11 cellular contexts compared by ENCODE assay signal in genomic region chr6:13425971-13426931, GRCh38.
DNase-seq lines count a peak whose midpoint lies in the region; ATAC-seq and TF ChIP-seq lines count a peak whose summit lies in the region.
"Had no signal": no experiment of that assay in that cellular context is flagged by ENCODE, and none has a peak within 500 bp of the region (broad histone marks: within the 10 kb centered on the region; RNA-seq: fewer than 3 reads in every experiment).

No MANE protein-coding gene starts in this region.

- H3K27ac ChIP-seq in BLaER1, result peak overlapping the region; percentile 8; the same call in 1 of the 2 replicates
- no peak overlapping the region for H3K27ac ChIP-seq in IMR-90 (ENCODE audit: insufficient read depth, low read length)
- H3K27ac ChIP-seq in dorsolateral prefrontal cortex, result peak overlapping the region in 54 of 59 donors; percentile 0 to 82 (median 61)
- H3K27ac ChIP-seq: colonic mucosa had no signal

- H3K9ac ChIP-seq in BLaER1, result no peak overlapping the region
- no peak overlapping the region for H3K9ac ChIP-seq in IMR-90 (ENCODE audit: low read depth, low read length)

- peak overlapping the region; percentile 84 to 93 for H3K27ac Mint-ChIP-seq in natural killer cell treated with Interleukin-12 subunit alpha and Interleukin-12 subunit beta and Interleukin-15 and Interleukin-18, amount 100 ng/mL, for 72 hours

- no peak overlapping the region for H3K56ac ChIP-seq in IMR-90 (ENCODE audit: extremely low read depth, insufficient read depth, low read length)

- TF ChIP-seq RAD21 in IMR-90 (IDR thresholded peaks at IDR 0.05; ENCODE audit: low read length), result no peak

- TF ChIP-seq CTCF in IMR-90 (conservative IDR thresholded peaks at IDR 0.05; ENCODE audit: low read depth, low read length) (no peak), dorsolateral prefrontal cortex (IDR thresholded peaks at IDR 0.05 in 54 of 56, conservative IDR thresholded peaks at IDR 0.05 in 2 of 56; ENCODE audit: low read depth in 1 of 56, partially characterized antibody in 56 of 56) (no peak)

- intact Hi-C loops in IMR-90 (cut with micrococcal nuclease), result no loop called here
- intact Hi-C loops in dorsolateral prefrontal cortex (cut with DNase I), result no loop called here

- peak overlapping the region; percentile 71 for H3K4me3 Mint-ChIP-seq in natural killer cell treated with Interleukin-12 subunit alpha and Interleukin-12 subunit beta and Interleukin-15 and Interleukin-18, amount 100 ng/mL, for 72 hours

- DNase-seq in IMR-90, result peak; percentile 77
- peak in 5 of 10 donors; percentile 45 to 78 (median 58) for DNase-seq in dorsolateral prefrontal cortex
- DNase-seq in natural killer cell treated with Interleukin-12 subunit alpha and Interleukin-12 subunit beta and Interleukin-15 and Interleukin-18, amount 100 ng/mL, for 72 hours (ENCODE audit: low spot score), result no peak
- no peak for DNase-seq in AML-193 (lab: John Stamatoyannopoulos, UW)
- no peak for DNase-seq in HuH-7 (ENCODE audit: low spot score)
- DNase-seq in LoVo (ENCODE audit: low spot score), result no peak
- DNase-seq: colonic mucosa, SHP77 had no signal

- peaks cover 81 to 85% of the 10 kb centered on the region in 2 donors for H3K4me1 Mint-ChIP-seq in natural killer cell treated with Interleukin-12 subunit alpha and Interleukin-12 subunit beta and Interleukin-15 and Interleukin-18, amount 100 ng/mL, for 72 hours (ENCODE audit: low read depth in 2 of 2)

- TF ChIP-seq POLR2A in IMR-90 (IDR thresholded peaks at IDR 0.05; ENCODE audit: low read depth, low read length), result no peak

- 86% methylated on average over 10 of the region's 21 CpGs; no CpG with 5 or more reads in 1 of the 2 experiments for WGBS in IMR-90 (ENCODE audit: extremely low coverage in 2 of 2, insufficient read length in 1 of 2), 2 experiments

- peak overlapping the region in 1 of 2 experiments; percentile 55; a peak in 1 of 4 replicates for H4K8ac ChIP-seq in IMR-90 (ENCODE audit: low read depth in 2 of 2, low read length in 2 of 2)

- H3K9me3 ChIP-seq in BLaER1, result peaks cover 5% of the 10 kb centered on the region; the same call in 1 of the 2 replicates
- no peaks in the 10 kb centered on the region for H3K9me3 ChIP-seq in IMR-90 (ENCODE audit: control insufficient read depth, insufficient read depth, low read length)
- H3K9me3 ChIP-seq: colonic mucosa, neutrophil had no signal

- H4K91ac ChIP-seq in IMR-90 (ENCODE audit: insufficient read depth, low read depth, low read length), result no peak overlapping the region

- H3K27me3 Mint-ChIP-seq in natural killer cell treated with Interleukin-12 subunit alpha and Interleukin-12 subunit beta and Interleukin-15 and Interleukin-18, amount 100 ng/mL, for 72 hours, result no peaks in the 10 kb centered on the region

- H3K9me3 Mint-ChIP-seq in natural killer cell treated with Interleukin-12 subunit alpha and Interleukin-12 subunit beta and Interleukin-15 and Interleukin-18, amount 100 ng/mL, for 72 hours, result no peaks in the 10 kb centered on the region

- no peaks in the 10 kb centered on the region for H3K36me3 Mint-ChIP-seq in natural killer cell treated with Interleukin-12 subunit alpha and Interleukin-12 subunit beta and Interleukin-15 and Interleukin-18, amount 100 ng/mL, for 72 hours

- dilution Hi-C loops in IMR-90 (cut with HindIII; ENCODE audit: low sequenced_read_pairs, unreplicated experiment), result no loop called here

- H3K36me3 ChIP-seq in BLaER1, result no peaks in the 10 kb centered on the region
- no peaks in the 10 kb centered on the region for H3K36me3 ChIP-seq in IMR-90 (ENCODE audit: control insufficient read depth, insufficient read depth, low read length)
- H3K36me3 ChIP-seq: colonic mucosa, neutrophil had no signal

- H4K20me1 ChIP-seq in BLaER1 (peaks cover 53% of the 10 kb centered on the region), IMR-90 (ENCODE audit: insufficient read depth, low read length) (no peaks in the 10 kb centered on the region)

- H3K4me3 ChIP-seq in BLaER1, result no peak overlapping the region
- no peak overlapping the region for H3K4me3 ChIP-seq in IMR-90 (ENCODE audit: insufficient read depth, low read depth, low read length)
- no peak overlapping the region for H3K4me3 ChIP-seq in dorsolateral prefrontal cortex
- H3K4me3 ChIP-seq: colonic mucosa had no signal

- H2AK9ac ChIP-seq in IMR-90 (replicated peaks; ENCODE audit: low read depth, low read length, poor library complexity), result peak overlapping the region; percentile 34

- no peak overlapping the region; the same call in 2 of the 3 replicates for H2BK15ac ChIP-seq in IMR-90 (ENCODE audit: low read depth, low read length)

- peak overlapping the region; percentile 79 for H2AFZ ChIP-seq in IMR-90 (replicated peaks; ENCODE audit: low read length, poor library complexity)

- no peak overlapping the region for H2BK5ac ChIP-seq in IMR-90 (ENCODE audit: low read depth, low read length, poor library complexity, severe bottlenecking)

- no TSS peak for BruUV-seq in IMR-90 (replicated peaks; lab: Mats Ljungman, UMichigan)

- CTCF ChIA-PET in IMR-90 (lab: Yijun Ruan, JAX), result interaction anchor here (0.6 kb wide), 1 partner anchor 1947 kb away, joined by 3 read pairs; no protein-coding TSS in a partner anchor

- no peaks in the 10 kb centered on the region for H3K27me3 ChIP-seq in BLaER1
- no peaks in the 10 kb centered on the region for H3K27me3 ChIP-seq in IMR-90 (ENCODE audit: control insufficient read depth, insufficient read depth, low read length)
- no peaks in the 10 kb centered on the region for H3K27me3 ChIP-seq in dorsolateral prefrontal cortex
- H3K27me3 ChIP-seq: colonic mucosa, neutrophil had no signal

- no peak overlapping the region for H3K23ac ChIP-seq in IMR-90 (ENCODE audit: low read depth, low read length)

- H3K4me1 ChIP-seq in BLaER1, result peaks cover 66% of the 10 kb centered on the region
- H3K4me1 ChIP-seq in IMR-90 (ENCODE audit: control insufficient read depth, insufficient read depth, low read length), result peaks cover 19% of the 10 kb centered on the region
- H3K4me1 ChIP-seq: colonic mucosa had no signal

- ATAC-seq in IMR-90 (ENCODE audit: low read depth) (peak; percentile 74), GM21737 (IDR thresholded peaks at IDR 0.05; ENCODE audit: unreplicated experiment) (no peak)
- ATAC-seq in natural killer cell treated with Interleukin-12 subunit alpha and Interleukin-12 subunit beta and Interleukin-15 and Interleukin-18, amount 100 ng/mL, for 72 hours, result peak in 1 of 2 donors; percentile 11

- H2BK120ac ChIP-seq in IMR-90 (ENCODE audit: low read depth, low read length), result peak overlapping the region; percentile 50

- H3K79me1 ChIP-seq in IMR-90 (ENCODE audit: low read depth in 1 of 2, low read length in 2 of 2), result peaks cover 0 to 16% of the 10 kb centered on the region in 2 experiments; a peak in 1 of 4 replicates

- H3K4me2 ChIP-seq in BLaER1 (peak overlapping the region; percentile 91), IMR-90 (ENCODE audit: low read depth, low read length) (0 out of 2 replicates have a peak overlapping the region, but pooled peaks have one; percentile 28)

- peak overlapping the region; percentile 63; the same call in 1 of the 2 replicates for H2AK5ac ChIP-seq in IMR-90 (ENCODE audit: low read depth, low read length)

- H3K4ac ChIP-seq in IMR-90 (ENCODE audit: low read depth, low read length), result 0 out of 2 replicates have a peak overlapping the region, but pooled peaks have one; percentile 39

- peak overlapping the region; percentile 49; the same call in 1 of the 2 replicates for H4K5ac ChIP-seq in IMR-90 (ENCODE audit: low read depth, low read length)

- peak overlapping the region; percentile 78; the same call in 1 of the 2 replicates for H3K14ac ChIP-seq in IMR-90 (replicated peaks; ENCODE audit: low read depth, low read length)

- POLR2A ChIA-PET in IMR-90 (lab: Charles Lee; ENCODE audit: unreplicated experiment), result no interaction called here

- in situ Hi-C loops in IMR-90 (cut with MboI; ENCODE audit: low sequenced_read_pairs), result no loop called here

- peaks cover 16% of the 10 kb centered on the region for H3K9me1 ChIP-seq in IMR-90 (ENCODE audit: insufficient read depth, low read length)

- H3K18ac ChIP-seq in IMR-90 (ENCODE audit: low read depth, low read length), result peak overlapping the region; percentile 15; the same call in 1 of the 2 replicates

- peak overlapping the region; percentile 55 for H2BK20ac ChIP-seq in IMR-90 (ENCODE audit: low read depth, low read length)

TF ChIP-seq in IMR-90, 13 proteins besides CTCF, POLR2A, EP300 and RAD21 (continues in another document):
- TF ChIP-seq BHLHE40 (IDR thresholded peaks at IDR 0.05; ENCODE audit: low read depth, low read length) (no peak), RFX5 (IDR thresholded peaks at IDR 0.05; ENCODE audit: low read depth, low read length) (no peak), CEBPB (IDR thresholded peaks at IDR 0.05; ENCODE audit: low read depth, low read length) (no peak), MAFK (IDR thresholded peaks at IDR 0.05; ENCODE audit: low read depth, low read length) (no peak), CHD1 (IDR thresholded peaks at IDR 0.05; ENCODE audit: low read depth, low read length) (no peak), RCOR1 (IDR thresholded peaks at IDR 0.05; ENCODE audit: insufficient replicate concordance, low read length) (no peak), FOS (IDR thresholded peaks at IDR 0.05; ENCODE audit: low read depth, low read length) (no peak), MXI1 (IDR thresholded peaks at IDR 0.05; ENCODE audit: borderline replicate concordance, low read depth, low read length) (no peak), NFE2L2 (IDR thresholded peaks at IDR 0.05; ENCODE audit: low read depth, low read length) (no peak), SMC3 (IDR thresholded peaks at IDR 0.05; ENCODE audit: low read depth, low read length) (no peak), MAZ (IDR thresholded peaks at IDR 0.05; ENCODE audit: borderline replicate concordance, low read depth, low read length) (no peak)
- TF ChIP-seq, protein P1, sequence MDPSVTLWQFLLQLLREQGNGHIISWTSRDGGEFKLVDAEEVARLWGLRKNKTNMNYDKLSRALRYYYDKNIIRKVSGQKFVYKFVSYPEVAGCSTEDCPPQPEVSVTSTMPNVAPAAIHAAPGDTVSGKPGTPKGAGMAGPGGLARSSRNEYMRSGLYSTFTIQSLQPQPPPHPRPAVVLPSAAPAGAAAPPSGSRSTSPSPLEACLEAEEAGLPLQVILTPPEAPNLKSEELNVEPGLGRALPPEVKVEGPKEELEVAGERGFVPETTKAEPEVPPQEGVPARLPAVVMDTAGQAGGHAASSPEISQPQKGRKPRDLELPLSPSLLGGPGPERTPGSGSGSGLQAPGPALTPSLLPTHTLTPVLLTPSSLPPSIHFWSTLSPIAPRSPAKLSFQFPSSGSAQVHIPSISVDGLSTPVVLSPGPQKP (IDR thresholded peaks at IDR 0.05; ENCODE audit: borderline replicate concordance, low read depth, low read length), result no peak
